29 cellular contexts compared by ENCODE assay signal in genomic region chr22:47173535-47174021, GRCh38.
DNase-seq lines count a peak whose midpoint lies in the region; ATAC-seq and TF ChIP-seq lines count a peak whose summit lies in the region.
"Had no signal": no experiment of that assay in that cellular context is flagged by ENCODE, and none has a peak within 500 bp of the region (broad histone marks: within the 10 kb centered on the region; RNA-seq: fewer than 3 reads in every experiment).

No MANE protein-coding gene starts in this region.

- no peak for ATAC-seq in activated naive CD8-positive, alpha-beta T cell treated with anti-CD3 and anti-CD28 coated beads, Interleukin-2, amount 10 ng/mL, durations not matched to agents 7 days and 5 days (ENCODE audit: low read depth)
- ATAC-seq in HG03565 (IDR thresholded peaks at IDR 0.05; ENCODE audit: unreplicated experiment) (no peak), foreskin keratinocyte (no peak)
- ATAC-seq: GM23338; stimulated activated effector memory CD8-positive, alpha-beta T cell treated with anti-CD3 and anti-CD28 coated beads, Interleukin-12 subunit alpha, Interleukin-12 subunit beta, amount 100 ng/mL, for 72 hours had no signal

- POLR2A ChIA-PET in activated naive CD8-positive, alpha-beta T cell treated with anti-CD3 and anti-CD28 coated beads, Interleukin-2, amount 10 ng/mL, durations not matched to agents 7 days and 5 days (lab: Charles Lee) = no interaction called here

- H3K27ac ChIP-seq in adrenal gland (no peak overlapping the region), tibial artery (no peak overlapping the region), foreskin keratinocyte (no peak overlapping the region)
- H3K27ac ChIP-seq: heart right ventricle, KMS-11, Peyer's patch had no signal

- no peak for TF ChIP-seq POLR2A in adrenal gland (IDR thresholded peaks at IDR 0.05)

- no peak overlapping the region for H3K4me3 ChIP-seq in adrenal gland
- no peak overlapping the region for H3K4me3 ChIP-seq in tibial artery
- H3K4me3 ChIP-seq: GM23338, heart right ventricle, Peyer's patch had no signal

- no peaks in the 10 kb centered on the region for H3K4me1 ChIP-seq in adrenal gland (replicated peaks in 1 of 2)
- no peaks in the 10 kb centered on the region for H3K4me1 ChIP-seq in tibial artery
- no peaks in the 10 kb centered on the region for H3K4me1 ChIP-seq in foreskin keratinocyte
- H3K4me1 ChIP-seq: Peyer's patch had no signal

- H3K27me3 Mint-ChIP-seq in activated naive CD8-positive, alpha-beta T cell treated with anti-CD3 and anti-CD28 coated beads, Interleukin-2, amount 10 ng/mL, durations not matched to agents 7 days and 5 days = no peaks in the 10 kb centered on the region
- no peaks in the 10 kb centered on the region for H3K27me3 Mint-ChIP-seq in activated naive CD8-positive, alpha-beta T cell treated with anti-CD3 and anti-CD28 coated beads for 36 hours
- peaks cover 7% of the 10 kb centered on the region for H3K27me3 Mint-ChIP-seq in nephron progenitor cell (ENCODE audit: low read depth, poor library complexity)
- H3K27me3 Mint-ChIP-seq: activated B cell treated with CpG ODN at 0.5 μM for 24 hours, B cell, brain, memory B cell had no signal

- H3K27me3 ChIP-seq in adrenal gland = no peaks in the 10 kb centered on the region
- no peaks in the 10 kb centered on the region for H3K27me3 ChIP-seq in tibial artery
- no peaks in the 10 kb centered on the region for H3K27me3 ChIP-seq in foreskin keratinocyte
- H3K27me3 ChIP-seq: heart right ventricle, Peyer's patch had no signal

- no peak for TF ChIP-seq CTCF in adrenal gland (IDR thresholded peaks at IDR 0.05)
- no peak for TF ChIP-seq CTCF in nephron progenitor cell (IDR thresholded peaks at IDR 0.05)
- no peak for TF ChIP-seq CTCF in tibial artery (IDR thresholded peaks at IDR 0.05)
- no peak for TF ChIP-seq CTCF in foreskin keratinocyte (conservative IDR thresholded peaks at IDR 0.05)

- H3K9me3 Mint-ChIP-seq in activated naive CD8-positive, alpha-beta T cell treated with anti-CD3 and anti-CD28 coated beads, Interleukin-2, amount 10 ng/mL, durations not matched to agents 7 days and 5 days = peaks cover 1% of the 10 kb centered on the region
- no peaks in the 10 kb centered on the region for H3K9me3 Mint-ChIP-seq in activated naive CD8-positive, alpha-beta T cell treated with anti-CD3 and anti-CD28 coated beads for 36 hours
- H3K9me3 Mint-ChIP-seq in nephron progenitor cell = peaks cover 19% of the 10 kb centered on the region
- H3K9me3 Mint-ChIP-seq: activated B cell treated with CpG ODN at 0.5 μM for 24 hours, memory B cell had no signal

- intact Hi-C loops in adrenal gland (cut with DNase I) = no loop called here
- intact Hi-C loops in tibial artery (cut with DNase I; ENCODE audit: low total_unique reads) = no loop called here

- DNase-seq in activated naive CD8-positive, alpha-beta T cell treated with anti-CD3 and anti-CD28 coated beads, Interleukin-2, amount 10 ng/mL, durations not matched to agents 7 days and 5 days = peak; percentile 21
- no peak for DNase-seq in activated naive CD8-positive, alpha-beta T cell treated with anti-CD3 and anti-CD28 coated beads for 36 hours
- DNase-seq in adrenal gland = peak in 5 of 7 donors; percentile 1 to 39 (median 7)
- no peak for DNase-seq in nephron progenitor cell
- peak; percentile 11 to 45 for DNase-seq in tibial artery
- no peak for DNase-seq in foreskin keratinocyte
- no peak for DNase-seq in stimulated activated naive CD4-positive, alpha-beta T cell (lab: John Stamatoyannopoulos, UW)
- DNase-seq: activated B cell treated with CpG ODN at 0.5 μM for 24 hours; activated CD4-positive, alpha-beta T cell treated with anti-CD3 and anti-CD28 coated beads, Interleukin-2, amount 50 U/mL, for 4 hours; DMS 273 treated with DMSO at 0.1 percent for 48 hours; effector memory CD4-positive, alpha-beta T cell; EL; foreskin fibroblast; MM.1S; NCI-H1417; NCI-H2081; NCI-H2227 treated with DMSO at 0.1 percent for 48 hours; NCI-H526 treated with DMSO at 0.1 percent for 48 hours; stimulated activated CD4-positive, alpha-beta T cell treated with anti-CD3 and anti-CD28 coated beads, Interleukin-4, amount 100 ng/mL, for 1 hour had no signal

- H3K36me3 Mint-ChIP-seq in activated naive CD8-positive, alpha-beta T cell treated with anti-CD3 and anti-CD28 coated beads, Interleukin-2, amount 10 ng/mL, durations not matched to agents 7 days and 5 days = peaks cover 10% of the 10 kb centered on the region
- peaks cover 37% of the 10 kb centered on the region for H3K36me3 Mint-ChIP-seq in activated naive CD8-positive, alpha-beta T cell treated with anti-CD3 and anti-CD28 coated beads for 36 hours
- H3K36me3 Mint-ChIP-seq in nephron progenitor cell (ENCODE audit: low read depth) = peaks cover 30% of the 10 kb centered on the region

- H3K9me3 ChIP-seq in adrenal gland (replicated peaks in 1 of 3) (no peaks in the 10 kb centered on the region), tibial artery (peaks cover 0 to 7% (median 6%) of the 10 kb centered on the region in 3 donors)
- H3K9me3 ChIP-seq: heart right ventricle, Peyer's patch had no signal

- no peak overlapping the region for H3K27ac Mint-ChIP-seq in activated naive CD8-positive, alpha-beta T cell treated with anti-CD3 and anti-CD28 coated beads, Interleukin-2, amount 10 ng/mL, durations not matched to agents 7 days and 5 days
- H3K27ac Mint-ChIP-seq in activated naive CD8-positive, alpha-beta T cell treated with anti-CD3 and anti-CD28 coated beads for 36 hours = no peak overlapping the region
- H3K27ac Mint-ChIP-seq in nephron progenitor cell = peak overlapping the region; percentile 48
- H3K27ac Mint-ChIP-seq: activated B cell treated with CpG ODN at 0.5 μM for 24 hours; B cell; brain; CD8-positive, alpha-beta memory T cell; GM23338; memory B cell; stimulated activated effector memory CD8-positive, alpha-beta T cell treated with anti-CD3 and anti-CD28 coated beads, Interleukin-12 subunit alpha, Interleukin-12 subunit beta, amount 100 ng/mL, for 72 hours had no signal

- H3K4me3 Mint-ChIP-seq in activated naive CD8-positive, alpha-beta T cell treated with anti-CD3 and anti-CD28 coated beads, Interleukin-2, amount 10 ng/mL, durations not matched to agents 7 days and 5 days = no peak overlapping the region
- no peak overlapping the region for H3K4me3 Mint-ChIP-seq in activated naive CD8-positive, alpha-beta T cell treated with anti-CD3 and anti-CD28 coated beads for 36 hours
- H3K4me3 Mint-ChIP-seq in nephron progenitor cell = no peak overlapping the region
- H3K4me3 Mint-ChIP-seq: activated B cell treated with CpG ODN at 0.5 μM for 24 hours; B cell; brain; GM23338; memory B cell; stimulated activated effector memory CD8-positive, alpha-beta T cell treated with anti-CD3 and anti-CD28 coated beads, Interleukin-12 subunit alpha, Interleukin-12 subunit beta, amount 100 ng/mL, for 72 hours had no signal

- H3K4me1 Mint-ChIP-seq in activated naive CD8-positive, alpha-beta T cell treated with anti-CD3 and anti-CD28 coated beads, Interleukin-2, amount 10 ng/mL, durations not matched to agents 7 days and 5 days = no peaks in the 10 kb centered on the region
- no peaks in the 10 kb centered on the region for H3K4me1 Mint-ChIP-seq in activated naive CD8-positive, alpha-beta T cell treated with anti-CD3 and anti-CD28 coated beads for 36 hours
- H3K4me1 Mint-ChIP-seq in nephron progenitor cell = peaks cover 6% of the 10 kb centered on the region
- H3K4me1 Mint-ChIP-seq: activated B cell treated with CpG ODN at 0.5 μM for 24 hours; B cell; brain; CD8-positive, alpha-beta memory T cell; GM23338; stimulated activated effector memory CD8-positive, alpha-beta T cell treated with anti-CD3 and anti-CD28 coated beads, Interleukin-12 subunit alpha, Interleukin-12 subunit beta, amount 100 ng/mL, for 72 hours had no signal

- WGBS in adrenal gland, 4 donors = 85 to 96% (median 87%) methylated on average over 11 to 17 of the region's 17 CpGs

- H3K36me3 ChIP-seq in adrenal gland (replicated peaks in 1 of 2) (no peaks in the 10 kb centered on the region), tibial artery (peaks cover 28 to 61% (median 49%) of the 10 kb centered on the region in 3 donors)

Comparison
In these comparisons a context has a peak if more than half of its experiments do, and no peak if none do; other contexts are left out.
1. DNase-seq: peak in activated naive CD8-positive, alpha-beta T cell treated with anti-CD3 and anti-CD28 coated beads, Interleukin-2, amount 10 ng/mL, durations not matched to agents 7 days and 5 days (single experiment), adrenal gland (5 of 7) and tibial artery (2 of 2); none in activated naive CD8-positive, alpha-beta T cell treated with anti-CD3 and anti-CD28 coated beads for 36 hours (single experiment), nephron progenitor cell (single experiment), foreskin keratinocyte (0 of 2) and stimulated activated naive CD4-positive, alpha-beta T cell (0 of 6).